In the genomic region with DNA sequence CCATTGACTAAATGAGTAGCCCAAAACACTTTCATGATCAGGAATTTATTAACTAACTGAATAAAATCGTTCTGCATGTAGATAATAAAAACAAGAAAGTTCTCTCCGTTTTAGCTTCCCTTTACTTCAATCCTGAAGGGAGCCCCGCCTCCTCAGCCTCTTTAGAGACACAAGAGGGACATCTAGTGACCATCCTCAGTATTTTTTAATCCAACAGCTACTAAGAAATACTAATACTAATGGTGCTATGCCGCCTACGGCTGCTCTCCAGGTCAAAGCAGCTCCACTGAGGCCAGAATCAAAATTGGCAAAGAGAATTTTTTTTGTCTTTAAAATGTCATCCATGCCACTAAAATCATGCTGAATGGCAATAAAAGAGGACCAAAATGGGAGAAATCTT, we compare ENCODE assay signal across 8 cellular contexts. TPM values are rescaled to one million over a fixed set of nuclear protein-coding genes. Genes with fewer than 3 reads are reported as not detected.
DNase-seq lines count a peak whose midpoint lies in the region; ATAC-seq, FAIRE-seq and TF ChIP-seq lines count a peak whose summit lies in the region.

No MANE protein-coding gene starts in this region.

- TF ChIP-seq CTCF in GM13977 (IDR thresholded peaks at IDR 0.05; ENCODE audit: extremely low read depth, insufficient read depth, missing control alignments) (peak; percentile 38), astrocyte (IDR thresholded peaks at IDR 0.05; ENCODE audit: insufficient read depth, low read depth, low read length) (peak; percentile 34), thoracic aorta (IDR thresholded peaks at IDR 0.05) (peak; percentile 26)

- H3K79me2 ChIP-seq in astrocyte (ENCODE audit: insufficient read depth, low read length), result no peaks in the 10 kb centered on the region

- H3K9me3 Mint-ChIP-seq in astrocyte (ENCODE audit: unreplicated experiment), result peaks cover under 1% of the 10 kb centered on the region

- H3K27ac ChIP-seq in BLaER1 treated with 17β-estradiol and CSF1 and Interleukin-3, amounts not matched to agents 10 nM and 100 nM, result no peak overlapping the region
- H3K27ac ChIP-seq in astrocyte (ENCODE audit: low read depth, low read length) (no peak overlapping the region), thoracic aorta (no peak overlapping the region)

- H2AFZ ChIP-seq in astrocyte (ENCODE audit: low read depth, low read length), result no peak overlapping the region

- peak; percentile 66 for ATAC-seq in HG03064 (IDR thresholded peaks at IDR 0.05; ENCODE audit: low read depth, unreplicated experiment)
- no peak for ATAC-seq in thoracic aorta (ENCODE audit: insufficient number of reproducible peaks, low FRiP score, low read depth)

- peaks cover 42 to 74% (median 69%) of the 10 kb centered on the region in 11 experiments for H3K27me3 ChIP-seq in BLaER1 treated with 17β-estradiol and CSF1 and Interleukin-3, amounts not matched to agents 10 nM and 100 nM
- peaks cover 17% of the 10 kb centered on the region for H3K27me3 ChIP-seq in astrocyte (ENCODE audit: insufficient read depth, low read length)
- no peaks in the 10 kb centered on the region for H3K27me3 ChIP-seq in thoracic aorta (replicated peaks; ENCODE audit: insufficient read depth)

- H3K4me2 ChIP-seq in BLaER1 treated with 17β-estradiol and CSF1 and Interleukin-3, amounts not matched to agents 10 nM and 100 nM, result peak overlapping the region in 10 of 11 experiments; percentile 11 to 75 (median 30); a peak in 11 of 22 replicates
- peak overlapping the region; percentile 42 for H3K4me2 ChIP-seq in astrocyte (ENCODE audit: low read length)

- DNase-seq in GM13977 (ENCODE audit: low spot score), result peak; percentile 74
- peak; percentile 74 for DNase-seq in NCI-H2227 treated with DMSO at 0.1 percent for 48 hours (lab: John Stamatoyannopoulos, UW)
- peak; percentile 10 for DNase-seq in astrocyte (ENCODE audit: low read depth)
- DNase-seq in inferior parietal cortex (ENCODE audit: extremely low spot score), result peak; percentile 70
- DNase-seq in thoracic aorta (ENCODE audit: low spot score), result no peak
- DNase-seq in GF-D8 (lab: John Stamatoyannopoulos, UW), result no peak

- FAIRE-seq in astrocyte (lab: Jason Lieb, UNC), result peak; percentile 99

- peaks cover under 1% of the 10 kb centered on the region for H3K36me3 Mint-ChIP-seq in astrocyte (ENCODE audit: low read depth, unreplicated experiment)

- H3K27ac Mint-ChIP-seq in astrocyte (ENCODE audit: unreplicated experiment), result no peak overlapping the region

- H3K4me1 Mint-ChIP-seq in astrocyte (ENCODE audit: low read depth, unreplicated experiment), result peaks cover 15% of the 10 kb centered on the region

- in situ Hi-C loops in GM13977 (cut with MboI; ENCODE audit: low pct_unique_long_range_greater_than_20kb, low sequenced_read_pairs, unreplicated experiment), result no loop called here

- H4K20me1 ChIP-seq in BLaER1 treated with 17β-estradiol and CSF1 and Interleukin-3, amounts not matched to agents 10 nM and 100 nM, result no peaks in the 10 kb centered on the region
- H4K20me1 ChIP-seq in astrocyte (ENCODE audit: insufficient read depth, low read length), result no peaks in the 10 kb centered on the region

- no peak overlapping the region for H3K9ac ChIP-seq in BLaER1 treated with 17β-estradiol and CSF1 and Interleukin-3, amounts not matched to agents 10 nM and 100 nM
- H3K9ac ChIP-seq in astrocyte (ENCODE audit: low read length), result no peak overlapping the region

- H3K4me3 Mint-ChIP-seq in astrocyte (ENCODE audit: unreplicated experiment), result peak overlapping the region; percentile 69

- H3K9me3 ChIP-seq in BLaER1 treated with 17β-estradiol and CSF1 and Interleukin-3, amounts not matched to agents 10 nM and 100 nM (replicated peaks in 1 of 11), result peaks cover 18 to 29% (median 19%) of the 10 kb centered on the region in 11 experiments
- H3K9me3 ChIP-seq in astrocyte (ENCODE audit: insufficient read depth, low read depth, low read length) (no peaks in the 10 kb centered on the region), thoracic aorta (no peaks in the 10 kb centered on the region)

- H3K36me3 ChIP-seq in BLaER1 treated with 17β-estradiol and CSF1 and Interleukin-3, amounts not matched to agents 10 nM and 100 nM, result no peaks in the 10 kb centered on the region
- H3K36me3 ChIP-seq in astrocyte (ENCODE audit: insufficient read depth, low read length) (no peaks in the 10 kb centered on the region), thoracic aorta (no peaks in the 10 kb centered on the region)

- peaks cover 16% of the 10 kb centered on the region for H3K27me3 Mint-ChIP-seq in astrocyte (ENCODE audit: low read depth, unreplicated experiment)

- H3K4me3 ChIP-seq in BLaER1 treated with 17β-estradiol and CSF1 and Interleukin-3, amounts not matched to agents 10 nM and 100 nM, result peak overlapping the region in 2 of 10 experiments; percentile 16 to 29; a peak in 3 of 20 replicates
- H3K4me3 ChIP-seq in astrocyte (ENCODE audit: insufficient read depth, low read depth, low read length) (no peak overlapping the region), thoracic aorta (no peak overlapping the region)

- H3K4me1 ChIP-seq in BLaER1 treated with 17β-estradiol and CSF1 and Interleukin-3, amounts not matched to agents 10 nM and 100 nM, result peaks cover 0 to 8% (median 0%) of the 10 kb centered on the region in 10 experiments; a peak in 3 of 20 replicates
- no peaks in the 10 kb centered on the region for H3K4me1 ChIP-seq in astrocyte (ENCODE audit: insufficient read depth, low read length)
- H3K4me1 ChIP-seq in thoracic aorta (ENCODE audit: control insufficient read depth in 1 of 2, low read depth in 2 of 2), result peaks cover 0 to 9% of the 10 kb centered on the region in 2 donors

RNA-seq across cellular contexts. Expression of gene PCDH19, which starts 3.2 kb away (rescaled TPM):
- total RNA-seq in astrocyte (11.6 and 14.9 TPM in 2 replicates), thoracic aorta (1 to 10 TPM in 1 of 2 donors, under 1 TPM in 1; 0.41 to 3.0 TPM)

Comparison
In these comparisons a context has a peak if more than half of its experiments do, and no peak if none do; other contexts are left out.
1. DNase-seq: peak in GM13977 (single experiment), NCI-H2227 treated with DMSO at 0.1 percent for 48 hours (single experiment), astrocyte (single experiment) and inferior parietal cortex (single experiment); none in thoracic aorta (single experiment) and GF-D8 (single experiment).
2. Peak in every context shown above with its lines, with median percentiles within 50 percentile points of each other: CTCF ChIP-seq.